Comparison of ENCODE assay signal across 19 cellular contexts in genomic region chr16:81712681-81713080, GRCh38.
DNase-seq lines count a peak whose midpoint lies in the region; ATAC-seq and TF ChIP-seq lines count a peak whose summit lies in the region.
"Had no signal": no experiment of that assay in that cellular context is flagged by ENCODE, and none has a peak within 500 bp of the region (broad histone marks: within the 10 kb centered on the region; RNA-seq: fewer than 3 reads in every experiment).

No MANE protein-coding gene starts in this region.

- H4K8ac ChIP-seq in mesendoderm (ENCODE audit: low read depth, low read length): no peak overlapping the region

- H3K4me2 ChIP-seq in DND-41 (ENCODE audit: insufficient read depth, low read length): no peak overlapping the region
- no peak overlapping the region for H3K4me2 ChIP-seq in OCI-LY1 (ENCODE audit: low read length)
- H3K4me2 ChIP-seq in mesendoderm (ENCODE audit: low read length): no peak overlapping the region

- H2AFZ ChIP-seq in DND-41 (ENCODE audit: low read depth, low read length) (no peak overlapping the region), OCI-LY1 (ENCODE audit: low read length) (no peak overlapping the region)

- intact Hi-C loops in sciatic nerve (cut with DNase I): no loop called here

- H4K20me1 ChIP-seq in DND-41 (ENCODE audit: insufficient read depth, low read length): peaks cover 5% of the 10 kb centered on the region; the same call in 1 of the 2 replicates
- H4K20me1 ChIP-seq in OCI-LY1 (ENCODE audit: insufficient read depth, low read length): no peaks in the 10 kb centered on the region

- no CpG with 5 or more reads among the region's 7 CpGs for WGBS in mesendoderm (ENCODE audit: extremely low coverage, insufficient coverage, low lambda C conversion rate)

- no peak overlapping the region for H2BK120ac ChIP-seq in mesendoderm (ENCODE audit: low read depth, low read length)

- no peak overlapping the region for H3K4ac ChIP-seq in mesendoderm (ENCODE audit: low read depth, low read length)

- H3K79me1 ChIP-seq in mesendoderm (ENCODE audit: low read length): no peaks in the 10 kb centered on the region

- no peaks in the 10 kb centered on the region for H3K9me3 ChIP-seq in DND-41 (ENCODE audit: insufficient read depth, low read length, severe bottlenecking)
- H3K9me3 ChIP-seq in OCI-LY1 (ENCODE audit: low read length): no peaks in the 10 kb centered on the region
- H3K9me3 ChIP-seq in stomach smooth muscle (ENCODE audit: control insufficient read depth in 2 of 2, low read length in 2 of 2): no peaks in the 10 kb centered on the region
- H3K9me3 ChIP-seq: SK-N-SH had no signal

- H4K5ac ChIP-seq in mesendoderm (ENCODE audit: low read length): no peak overlapping the region

- H3K27me3 ChIP-seq in DND-41 (ENCODE audit: insufficient read depth, low read length, poor library complexity) (no peaks in the 10 kb centered on the region), OCI-LY1 (ENCODE audit: insufficient read depth, low read length) (no peaks in the 10 kb centered on the region), mesendoderm (ENCODE audit: insufficient read depth, low read length, poor library complexity) (no peaks in the 10 kb centered on the region), stomach smooth muscle (ENCODE audit: control insufficient read depth in 1 of 2, insufficient read depth in 2 of 2, low read length in 2 of 2) (no peaks in the 10 kb centered on the region)

- ATAC-seq in DND-41 (ENCODE audit: insufficient read depth, low read depth) (0 out of 3 replicates have a peak, but pooled peaks have one; percentile 20), sciatic nerve (no peak), HG02571 (IDR thresholded peaks at IDR 0.05; ENCODE audit: unreplicated experiment) (no peak)

- no peak overlapping the region for H3K4me3 ChIP-seq in DND-41 (ENCODE audit: low read depth in 1 of 2, low read length in 2 of 2)
- H3K4me3 ChIP-seq in OCI-LY1 (ENCODE audit: low read depth, low read length, poor library complexity, severe bottlenecking): no peak overlapping the region
- no peak overlapping the region for H3K4me3 ChIP-seq in mesendoderm (ENCODE audit: low read length)
- no peak overlapping the region for H3K4me3 ChIP-seq in stomach smooth muscle (ENCODE audit: low read length in 2 of 2)

- H3K79me2 ChIP-seq in DND-41 (ENCODE audit: insufficient read depth, low read length) (no peaks in the 10 kb centered on the region), OCI-LY1 (ENCODE audit: insufficient read depth, low read length) (no peaks in the 10 kb centered on the region), mesendoderm (ENCODE audit: control insufficient read depth, insufficient read depth, low read length) (no peaks in the 10 kb centered on the region)

- no peaks in the 10 kb centered on the region; the same call in 1 of the 2 replicates for H3F3A ChIP-seq in OCI-LY1 (ENCODE audit: insufficient read depth, low read length)

- no peak overlapping the region for H2BK5ac ChIP-seq in mesendoderm (ENCODE audit: low read length)

- no peak overlapping the region for H2BK15ac ChIP-seq in mesendoderm (replicated peaks; ENCODE audit: low read depth)

- peak overlapping the region; percentile 45 for H3K18ac ChIP-seq in mesendoderm (ENCODE audit: low read length)

- no peaks in the 10 kb centered on the region for H3K9me2 ChIP-seq in OCI-LY1 (ENCODE audit: low read depth, low read length)
- H3K9me2 ChIP-seq: SK-N-SH had no signal

- no peak overlapping the region for H2AK5ac ChIP-seq in mesendoderm (ENCODE audit: low read length)

- TF ChIP-seq CTCF in DND-41 (IDR thresholded peaks at IDR 0.05; ENCODE audit: borderline replicate concordance, extremely low read depth, low read length, poor library complexity, severe bottlenecking) (no peak), OCI-LY1 (IDR thresholded peaks at IDR 0.05; ENCODE audit: low read length) (no peak)

- H3K9ac ChIP-seq in DND-41 (ENCODE audit: low read depth, low read length): no peak overlapping the region
- no peak overlapping the region for H3K9ac ChIP-seq in OCI-LY1 (ENCODE audit: low read length)
- no peak overlapping the region for H3K9ac ChIP-seq in mesendoderm (ENCODE audit: low read length)
- no peak overlapping the region for H3K9ac ChIP-seq in stomach smooth muscle (ENCODE audit: low read length in 2 of 2)
- H3K9ac ChIP-seq: SK-N-SH had no signal

- H3K27ac ChIP-seq in DND-41 (ENCODE audit: low read length) (no peak overlapping the region), OCI-LY1 (ENCODE audit: low read depth, low read length, poor library complexity, severe bottlenecking) (peak overlapping the region; percentile 93), mesendoderm (ENCODE audit: low read depth, low read length) (no peak overlapping the region), stomach smooth muscle (ENCODE audit: low read length) (peak overlapping the region; percentile 62)

- no peak overlapping the region for H3K23ac ChIP-seq in mesendoderm (ENCODE audit: low read length)

- H3K36me3 ChIP-seq in DND-41 (ENCODE audit: insufficient read depth, low read length): peaks cover 20% of the 10 kb centered on the region
- peaks cover 11% of the 10 kb centered on the region; the same call in 1 of the 2 replicates for H3K36me3 ChIP-seq in OCI-LY1 (ENCODE audit: insufficient read depth, low read length)
- H3K36me3 ChIP-seq in mesendoderm (ENCODE audit: control insufficient read depth, insufficient read depth, low read length): no peaks in the 10 kb centered on the region
- peaks cover 8 to 12% of the 10 kb centered on the region in 2 donors for H3K36me3 ChIP-seq in stomach smooth muscle (ENCODE audit: control insufficient read depth in 2 of 2, insufficient read depth in 2 of 2, low read length in 2 of 2)

- H3K4me1 ChIP-seq in DND-41 (ENCODE audit: insufficient read depth, low read length) (no peaks in the 10 kb centered on the region), OCI-LY1 (ENCODE audit: insufficient read depth, low read length, severe bottlenecking) (peaks cover 65% of the 10 kb centered on the region), mesendoderm (ENCODE audit: control insufficient read depth, low read depth, low read length) (peaks cover 6% of the 10 kb centered on the region), stomach smooth muscle (ENCODE audit: control insufficient read depth, insufficient read depth, low read length) (peaks cover 33% of the 10 kb centered on the region)

- no peak overlapping the region for H3K56ac ChIP-seq in mesendoderm (ENCODE audit: low read length)

- DNase-seq in DND-41 (no peak), mesendoderm (no peak), sciatic nerve (ENCODE audit: low spot score) (no peak)
- no peak for DNase-seq in stimulated activated CD4-positive, alpha-beta T cell treated with anti-CD3 and anti-CD28 coated beads, Interleukin-4, amount 100 ng/mL, for 4 hours
- DNase-seq: ACHN, DMS79 treated with DMSO at 0.1 percent for 48 hours, KG1, NCI-H187, NCI-H2107, NCI-H2227 treated with DMSO at 0.1 percent for 48 hours, NCI-H510A treated with DMSO at 0.1 percent for 48 hours, NCI-H774, OCI-M1, RPMI8226, SHP77 treated with DMSO at 0.1 percent for 48 hours had no signal

Comparison
In these comparisons a context has a peak if more than half of its experiments do, and no peak if none do; other contexts are left out.
1. H3K27ac ChIP-seq: peak in OCI-LY1 (single experiment) and stomach smooth muscle (single experiment); none in DND-41 (single experiment) and mesendoderm (single experiment).